Comparison of ENCODE assay signal across 8 cellular contexts in the genomic region with DNA sequence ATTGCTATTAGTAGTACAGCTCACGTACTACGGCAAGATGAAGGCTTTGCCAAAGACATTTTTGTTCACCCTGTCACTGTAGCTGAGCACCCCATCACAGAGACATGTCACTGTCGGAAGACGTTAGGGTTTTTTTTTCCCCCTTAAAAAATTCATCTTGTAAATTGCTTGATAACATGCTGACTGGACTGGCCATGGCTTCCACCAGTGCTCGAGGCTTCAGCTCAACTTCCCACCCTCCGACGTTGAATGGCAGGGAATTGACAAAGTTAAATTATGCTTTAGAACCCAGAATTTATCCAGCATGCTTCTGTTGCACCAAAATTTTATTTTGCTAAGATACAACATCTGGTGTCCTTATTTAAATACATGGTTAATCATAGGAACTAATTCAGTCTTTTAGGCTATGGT. TPM values are rescaled to one million over a fixed set of nuclear protein-coding genes. Genes with fewer than 3 reads are reported as not detected.
DNase-seq lines count a peak whose midpoint lies in the region; ATAC-seq, FAIRE-seq and TF ChIP-seq lines count a peak whose summit lies in the region.

No MANE protein-coding gene starts in this region.

- no peaks in the 10 kb centered on the region for H3K9me3 Mint-ChIP-seq in T-helper 2 cell treated with Interferon-gamma antibody and Interleukin-4, amounts not matched to agents 5 μg/mL and 100 μg/mL, for 36 hours
- no peaks in the 10 kb centered on the region for H3K9me3 Mint-ChIP-seq in activated CD8-positive, alpha-beta T cell treated with anti-CD3 and anti-CD28 coated beads for 36 hours

- H4K20me1 ChIP-seq in keratinocyte (ENCODE audit: control insufficient read depth, extremely low read depth, insufficient read depth, low read length): no peaks in the 10 kb centered on the region

- H3K4me3 Mint-ChIP-seq in T-helper 2 cell treated with Interferon-gamma antibody and Interleukin-4, amounts not matched to agents 5 μg/mL and 100 μg/mL, for 36 hours: peak overlapping the region; percentile 90
- H3K4me3 Mint-ChIP-seq in activated CD8-positive, alpha-beta T cell treated with anti-CD3 and anti-CD28 coated beads for 36 hours: peak overlapping the region; percentile 89

- no peaks in the 10 kb centered on the region for H3K36me3 ChIP-seq in keratinocyte (ENCODE audit: control insufficient read depth in 2 of 2, extremely low read depth in 1 of 2, insufficient read depth in 2 of 2, low read length in 2 of 2)
- no peaks in the 10 kb centered on the region for H3K36me3 ChIP-seq in testis (ENCODE audit: low read depth, missing control alignments)

- no peak for ATAC-seq in activated CD8-positive, alpha-beta T cell treated with anti-CD3 and anti-CD28 coated beads for 36 hours
- ATAC-seq in GM21381 (IDR thresholded peaks at IDR 0.05; ENCODE audit: unreplicated experiment): no peak

- 6 to 7% methylated on average over 7 of the region's 7 CpGs for WGBS in testis, 2 donors

- peak overlapping the region; percentile 91 for H3K27ac Mint-ChIP-seq in T-helper 2 cell treated with Interferon-gamma antibody and Interleukin-4, amounts not matched to agents 5 μg/mL and 100 μg/mL, for 36 hours
- peak overlapping the region; percentile 94 for H3K27ac Mint-ChIP-seq in activated CD8-positive, alpha-beta T cell treated with anti-CD3 and anti-CD28 coated beads for 36 hours

- peaks cover 2% of the 10 kb centered on the region for H3K9me1 ChIP-seq in keratinocyte (ENCODE audit: control insufficient read depth, extremely low read depth, insufficient read depth, low read length)

- peaks cover 16% of the 10 kb centered on the region for H3K36me3 Mint-ChIP-seq in T-helper 2 cell treated with Interferon-gamma antibody and Interleukin-4, amounts not matched to agents 5 μg/mL and 100 μg/mL, for 36 hours (ENCODE audit: low read depth)
- peaks cover 17% of the 10 kb centered on the region for H3K36me3 Mint-ChIP-seq in activated CD8-positive, alpha-beta T cell treated with anti-CD3 and anti-CD28 coated beads for 36 hours (ENCODE audit: low read depth)

- dilution Hi-C loops in keratinocyte (cut with MboI; ENCODE audit: extremely low pct_ligation_motif_present, low sequenced_read_pairs): no loop called here

- H3K27me3 ChIP-seq in keratinocyte (ENCODE audit: control insufficient read depth, extremely low read depth, insufficient read depth, low read length): no peaks in the 10 kb centered on the region
- H3K27me3 ChIP-seq in testis: no peaks in the 10 kb centered on the region

- peaks cover 26% of the 10 kb centered on the region for H3K4me1 Mint-ChIP-seq in T-helper 2 cell treated with Interferon-gamma antibody and Interleukin-4, amounts not matched to agents 5 μg/mL and 100 μg/mL, for 36 hours (ENCODE audit: low read depth)
- H3K4me1 Mint-ChIP-seq in activated CD8-positive, alpha-beta T cell treated with anti-CD3 and anti-CD28 coated beads for 36 hours (ENCODE audit: low read depth): peaks cover 17% of the 10 kb centered on the region

- peak overlapping the region; percentile 80 to 86 (median 81) for H3K4me3 ChIP-seq in keratinocyte (ENCODE audit: control insufficient read depth in 2 of 3, extremely low read depth in 1 of 3, insufficient read depth in 2 of 3, low read depth in 1 of 3, low read length in 3 of 3)
- peak overlapping the region; percentile 80 to 96 for H3K4me3 ChIP-seq in testis

- CTCF ChIA-PET in activated CD8-positive, alpha-beta T cell treated with anti-CD3 and anti-CD28 coated beads for 36 hours (lab: Charles Lee): no interaction called here

- H3K79me2 ChIP-seq in keratinocyte (ENCODE audit: control insufficient read depth, insufficient read depth, low read length): peaks cover 34% of the 10 kb centered on the region

- no peak for TF ChIP-seq CTCF in activated CD8-positive, alpha-beta T cell treated with anti-CD3 and anti-CD28 coated beads for 36 hours (IDR thresholded peaks at IDR 0.05)
- no peak for TF ChIP-seq CTCF in keratinocyte (optimal IDR thresholded peaks at IDR 0.05 in 1 of 3, IDR thresholded peaks at IDR 0.05 in 1 of 3, conservative IDR thresholded peaks at IDR 0.05 in 1 of 3; ENCODE audit: extremely low read depth in 1 of 3, insufficient read depth in 2 of 3, low read length in 3 of 3)
- no peak for TF ChIP-seq CTCF in testis (IDR thresholded peaks at IDR 0.05)

- FAIRE-seq in keratinocyte (lab: Jason Lieb, UNC): no peak

- H3K27me3 Mint-ChIP-seq in T-helper 2 cell treated with Interferon-gamma antibody and Interleukin-4, amounts not matched to agents 5 μg/mL and 100 μg/mL, for 36 hours (ENCODE audit: low read depth): no peaks in the 10 kb centered on the region
- H3K27me3 Mint-ChIP-seq in activated CD8-positive, alpha-beta T cell treated with anti-CD3 and anti-CD28 coated beads for 36 hours: no peaks in the 10 kb centered on the region

- H2AFZ ChIP-seq in keratinocyte (ENCODE audit: control insufficient read depth, low read length): peak overlapping the region; percentile 95

- intact Hi-C loops in activated CD8-positive, alpha-beta T cell treated with anti-CD3 and anti-CD28 coated beads for 36 hours (cut with micrococcal nuclease): loop anchor here (10.0 kb wide), 1 partner anchor 304 kb away; the partner anchor contains the start of gene SMAD1
- intact Hi-C loops in testis (cut with DNase I; ENCODE audit: low total_unique reads): no loop called here

- peaks cover 20% of the 10 kb centered on the region for H3K4me1 ChIP-seq in keratinocyte (ENCODE audit: control insufficient read depth, extremely low read depth, insufficient read depth, low read length)
- H3K4me1 ChIP-seq in testis: peaks cover 18% of the 10 kb centered on the region

- peak overlapping the region; percentile 91 for H3K9ac ChIP-seq in keratinocyte (ENCODE audit: control insufficient read depth, extremely low read depth, insufficient read depth, low read length)

- POLR2A ChIA-PET in activated CD8-positive, alpha-beta T cell treated with anti-CD3 and anti-CD28 coated beads for 36 hours (lab: Charles Lee): interaction anchor here (0.7 to 1.5 kb wide), 2 partner anchors 17 to 82 kb away, joined by 3 to 6 read pairs; partner anchors contain the start of genes ABCE1 and ANAPC10

- H3K4me2 ChIP-seq in keratinocyte (ENCODE audit: control insufficient read depth, extremely low read depth, insufficient read depth, low read depth, low read length): peak overlapping the region; percentile 99

- peak overlapping the region; percentile 72 for H3K27ac ChIP-seq in keratinocyte (ENCODE audit: control insufficient read depth, insufficient read depth, low read length)
- peak overlapping the region; percentile 82 to 95 for H3K27ac ChIP-seq in testis

- DNase-seq in T-helper 2 cell treated with Interferon-gamma antibody and Interleukin-4, amounts not matched to agents 5 μg/mL and 100 μg/mL, for 36 hours (ENCODE audit: low spot score): no peak
- DNase-seq in T-helper 2 cell (no peak), keratinocyte (ENCODE audit: low read depth, low spot score) (no peak), testis (no peak), RKO (ENCODE audit: low spot score) (no peak)
- no peak for DNase-seq in activated CD8-positive, alpha-beta T cell treated with anti-CD3 and anti-CD28 coated beads for 36 hours
- no peak for DNase-seq in activated effector memory CD4-positive, alpha-beta T cell treated with anti-CD3 and anti-CD28 coated beads, Interleukin-2, amount 50 U/mL, for 16 hours

- H3K9me3 ChIP-seq in keratinocyte (ENCODE audit: control insufficient read depth, low read depth, low read length) (no peaks in the 10 kb centered on the region), testis (no peaks in the 10 kb centered on the region)

- TF ChIP-seq POLR2A in testis (IDR thresholded peaks at IDR 0.05): no peak

RNA-seq across cellular contexts. Expression of gene OTUD4, which starts 0.7 kb away (rescaled TPM):
- 10 to 100 TPM; 41.4 to 49.6 TPM for total RNA-seq in activated CD8-positive, alpha-beta T cell treated with anti-CD3 and anti-CD28 coated beads for 36 hours
- polyA plus RNA-seq in keratinocyte (20.0 to 30.2 TPM (median 25.1 TPM) in 3 replicates), testis (ENCODE audit: insufficient read depth, low read depth, low replicate concordance) (68.8 TPM)
- 17.7 TPM for polyA plus RNA-seq in keratinocyte (2011; ENCODE audit: low read depth)
- polyA plus RNA-seq in keratinocyte (2011; cell fraction: cytosol; rRNA removed): 15.4 and 28.1 TPM in 2 replicates
- polyA plus RNA-seq in keratinocyte (2011; cell fraction: nucleus; rRNA removed): 29.9 and 43.7 TPM in 2 replicates
- polyA plus RNA-seq in keratinocyte (2012; ENCODE audit: low replicate concordance): 12.2 and 19.6 TPM in 2 replicates
- polyA minus RNA-seq in keratinocyte: 24.5 to 52.3 TPM (median 36.4 TPM) in 3 replicates
- 27.4 TPM for polyA minus RNA-seq in keratinocyte (2011; cell fraction: cytosol; rRNA and poly(A)+ RNA removed)
- polyA minus RNA-seq in keratinocyte (2011; cell fraction: nucleus; rRNA and poly(A)+ RNA removed): 39.4 and 70.4 TPM in 2 replicates
- total RNA-seq in testis: 10 to 100 TPM; 90.9 to 93.9 TPM
